Comparison of ENCODE assay signal across 13 cellular contexts in genomic region chr16:56777533-56777932, GRCh38.
"Had no signal": no experiment of that assay in that cellular context is flagged by ENCODE, and none has a peak within 500 bp of the region (broad histone marks: within the 10 kb centered on the region; RNA-seq: fewer than 3 reads in every experiment).

No MANE protein-coding gene starts in this region.

- H3K36me3 ChIP-seq: neural progenitor cell, sigmoid colon, thoracic aorta had no signal

- H3K4me3 ChIP-seq: neural progenitor cell, sigmoid colon, thoracic aorta had no signal

- H3K9me3 ChIP-seq: sigmoid colon, thoracic aorta had no signal

- ATAC-seq: activated naive CD8-positive, alpha-beta T cell treated with anti-CD3 and anti-CD28 coated beads, Interleukin-2, amount 50 U/mL, for 24 hours; activated T-helper 17 cell treated with anti-CD3 and anti-CD28 coated beads, Interleukin-2, amount 50 U/mL, for 72 hours; effector memory CD8-positive, alpha-beta T cell; left lobe of liver had no signal

- H3K27ac ChIP-seq: neural progenitor cell, thoracic aorta had no signal

- DNase-seq: activated CD4-positive, alpha-beta T cell treated with anti-CD3 and anti-CD28 coated beads, Interleukin-2, amount 50 U/mL, for 48 hours; activated naive CD4-positive, alpha-beta T cell treated with Interleukin-2 at 50 U/mL for 16 hours; activated naive CD8-positive, alpha-beta T cell treated with anti-CD3 and anti-CD28 coated beads, Interleukin-2, amount 50 U/mL, for 24 hours; effector memory CD8-positive, alpha-beta T cell; hippocampal formation; mammary epithelial cell; naive B cell; sigmoid colon; stimulated activated CD4-positive, alpha-beta T cell treated with anti-CD3 and anti-CD28 coated beads, Interleukin-1b, Interleukin-23, amount 100 ng/mL, for 48 hours had no signal

- H3K27me3 ChIP-seq: neural progenitor cell, sigmoid colon had no signal
